8 cellular contexts compared by ENCODE assay signal in genomic region chr2:31137211-31138036, GRCh38. TPM values are rescaled to one million over a fixed set of nuclear protein-coding genes. Genes with fewer than 3 reads are reported as not detected.
DNase-seq lines count a peak whose midpoint lies in the region; ATAC-seq and TF ChIP-seq lines count a peak whose summit lies in the region.

No MANE protein-coding gene starts in this region.

- peaks cover 62% of the 10 kb centered on the region for H3K27me3 Mint-ChIP-seq in activated naive CD8-positive, alpha-beta T cell treated with anti-CD3 and anti-CD28 coated beads for 36 hours
- peaks cover 52% of the 10 kb centered on the region for H3K27me3 Mint-ChIP-seq in stimulated activated naive CD8-positive, alpha-beta T cell treated with anti-CD3 and anti-CD28 coated beads, Interleukin-15, Interleukin-2, amounts not matched to agents 100 ng/mL and 50 ng/mL, for 24 hours

- ATAC-seq in HG02885 (IDR thresholded peaks at IDR 0.05; ENCODE audit: poor library complexity, unreplicated experiment) (peak; percentile 29), HG02870 (IDR thresholded peaks at IDR 0.05; ENCODE audit: unreplicated experiment) (no peak)

- peak overlapping the region; percentile 71 for H3K4me3 ChIP-seq in iPS-20b (ENCODE audit: low read length)

- no peaks in the 10 kb centered on the region for H3K9me3 ChIP-seq in iPS-20b (ENCODE audit: insufficient read depth, low read depth, low read length)

- H3K36me3 Mint-ChIP-seq in activated naive CD8-positive, alpha-beta T cell treated with anti-CD3 and anti-CD28 coated beads for 36 hours, result no peaks in the 10 kb centered on the region
- no peaks in the 10 kb centered on the region for H3K36me3 Mint-ChIP-seq in stimulated activated naive CD8-positive, alpha-beta T cell treated with anti-CD3 and anti-CD28 coated beads, Interleukin-15, Interleukin-2, amounts not matched to agents 100 ng/mL and 50 ng/mL, for 24 hours (ENCODE audit: low read depth)

- H3K4me1 Mint-ChIP-seq in activated naive CD8-positive, alpha-beta T cell treated with anti-CD3 and anti-CD28 coated beads for 36 hours, result peaks cover 8% of the 10 kb centered on the region
- peaks cover 10% of the 10 kb centered on the region for H3K4me1 Mint-ChIP-seq in stimulated activated naive CD8-positive, alpha-beta T cell treated with anti-CD3 and anti-CD28 coated beads, Interleukin-15, Interleukin-2, amounts not matched to agents 100 ng/mL and 50 ng/mL, for 24 hours (ENCODE audit: low read depth)

- peak overlapping the region; percentile 72 for H3K4me3 Mint-ChIP-seq in activated naive CD8-positive, alpha-beta T cell treated with anti-CD3 and anti-CD28 coated beads for 36 hours
- H3K4me3 Mint-ChIP-seq in stimulated activated naive CD8-positive, alpha-beta T cell treated with anti-CD3 and anti-CD28 coated beads, Interleukin-15, Interleukin-2, amounts not matched to agents 100 ng/mL and 50 ng/mL, for 24 hours, result peak overlapping the region; percentile 77

- peak; percentile 17 for DNase-seq in activated naive CD8-positive, alpha-beta T cell treated with anti-CD3 and anti-CD28 coated beads for 36 hours
- no peak for DNase-seq in stimulated activated CD4-positive, alpha-beta T cell treated with anti-CD3 and anti-CD28 coated beads, Interleukin-2, amount 100 ng/mL, for 48 hours
- no peak for DNase-seq in C1 segment of cervical spinal cord (lab: John Stamatoyannopoulos, UW)

- H3K27ac ChIP-seq in C4-2B, result peak overlapping the region; percentile 47
- H3K27ac ChIP-seq in iPS-20b (ENCODE audit: low read length), result no peak overlapping the region

- no peaks in the 10 kb centered on the region for H3K9me3 Mint-ChIP-seq in activated naive CD8-positive, alpha-beta T cell treated with anti-CD3 and anti-CD28 coated beads for 36 hours
- no peaks in the 10 kb centered on the region for H3K9me3 Mint-ChIP-seq in stimulated activated naive CD8-positive, alpha-beta T cell treated with anti-CD3 and anti-CD28 coated beads, Interleukin-15, Interleukin-2, amounts not matched to agents 100 ng/mL and 50 ng/mL, for 24 hours

- H3K27ac Mint-ChIP-seq in activated naive CD8-positive, alpha-beta T cell treated with anti-CD3 and anti-CD28 coated beads for 36 hours, result peak overlapping the region; percentile 16
- no peak overlapping the region for H3K27ac Mint-ChIP-seq in stimulated activated naive CD8-positive, alpha-beta T cell treated with anti-CD3 and anti-CD28 coated beads, Interleukin-15, Interleukin-2, amounts not matched to agents 100 ng/mL and 50 ng/mL, for 24 hours

- TF ChIP-seq CTCF in C4-2B (conservative IDR thresholded peaks at IDR 0.05), result no peak

- H3K36me3 ChIP-seq in iPS-20b (ENCODE audit: insufficient read depth, low read depth, low read length), result no peaks in the 10 kb centered on the region

- H3K27me3 ChIP-seq in iPS-20b (ENCODE audit: insufficient read depth, low read length), result peaks cover 86% of the 10 kb centered on the region

- H3K9ac ChIP-seq in iPS-20b (ENCODE audit: low read depth, low read length), result peak overlapping the region; percentile 25; the same call in 1 of the 2 replicates

- peaks cover 2% of the 10 kb centered on the region for H3K4me1 ChIP-seq in iPS-20b (ENCODE audit: insufficient read depth, low read length)

RNA-seq across cellular contexts. Expression of gene GALNT14, which starts 0.8 kb away (rescaled TPM):
- total RNA-seq in activated naive CD8-positive, alpha-beta T cell treated with anti-CD3 and anti-CD28 coated beads for 36 hours, result 1 to 10 TPM; 2.1 to 2.5 TPM
